ENCODE assay signal across 8 cellular contexts in the genomic region with DNA sequence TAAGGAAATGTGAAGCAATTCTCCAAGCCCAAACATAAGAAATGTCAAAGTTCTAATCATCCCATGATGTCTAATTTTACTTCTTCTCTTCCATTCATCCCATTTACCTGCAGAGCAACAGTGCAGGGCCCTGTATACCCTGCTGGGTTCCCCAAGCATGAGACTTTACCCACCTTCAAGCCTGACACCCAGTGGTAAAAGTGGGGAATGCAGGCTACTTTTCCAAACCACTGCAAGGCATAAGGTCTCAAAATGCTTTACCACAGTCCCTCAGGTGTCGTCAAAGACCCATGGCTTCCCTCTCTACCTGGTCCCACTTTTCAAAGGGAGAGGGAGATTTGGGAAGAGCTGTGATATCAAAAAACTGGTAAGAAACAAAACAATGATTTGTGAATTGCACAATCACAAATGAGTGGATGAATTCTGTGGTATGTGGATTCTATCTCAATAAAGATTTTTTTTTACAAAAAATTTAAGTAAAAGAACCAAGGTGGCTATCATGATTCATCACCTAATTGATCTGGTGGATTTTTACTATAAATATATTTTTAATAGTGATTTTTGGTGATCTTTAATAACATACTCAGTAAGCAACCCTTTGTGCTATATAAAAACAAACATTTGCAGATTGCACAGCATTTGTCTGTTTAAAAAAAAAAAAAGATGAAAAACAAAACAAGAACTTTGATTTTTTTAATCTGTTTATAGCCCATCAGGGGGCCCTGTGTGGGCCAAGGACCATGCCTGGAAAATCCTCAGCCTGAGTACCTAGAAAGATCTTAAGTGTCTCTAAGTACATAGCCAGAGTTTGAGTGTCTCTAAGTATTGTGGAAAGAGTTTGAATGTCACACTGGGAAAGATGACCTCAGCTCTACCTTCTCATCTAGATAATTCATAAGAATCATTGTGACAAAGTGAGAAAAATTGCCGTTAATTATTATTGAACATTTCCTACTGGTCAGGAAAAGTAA.
A peak's percentile ranks its signal among the peaks of the same experiment; 100 is the strongest.
DNase-seq lines count a peak whose midpoint lies in the region; ATAC-seq, FAIRE-seq and TF ChIP-seq lines count a peak whose summit lies in the region.

No MANE protein-coding gene starts in this region.

- ATAC-seq in natural killer cell treated with Interleukin-12 subunit alpha and Interleukin-12 subunit beta and Interleukin-15 and Interleukin-18, amount 100 ng/mL, for 72 hours, result no peak
- no peak for ATAC-seq in HG02981 (IDR thresholded peaks at IDR 0.05; ENCODE audit: unreplicated experiment)

- H3K27me3 ChIP-seq in endothelial cell of umbilical vein (ENCODE audit: control insufficient read depth in 2 of 2, insufficient read depth in 2 of 2, low read length in 2 of 2), result no peaks in the 10 kb centered on the region
- no peaks in the 10 kb centered on the region for H3K27me3 ChIP-seq in tibial nerve

- no peaks in the 10 kb centered on the region for H3K4me1 ChIP-seq in endothelial cell of umbilical vein (ENCODE audit: control insufficient read depth, extremely low read depth, insufficient read depth, low read length)
- H3K4me1 ChIP-seq in tibial nerve, result no peaks in the 10 kb centered on the region

- no peaks in the 10 kb centered on the region for H3K79me2 ChIP-seq in endothelial cell of umbilical vein (ENCODE audit: control insufficient read depth, insufficient read depth, low read length)

- TF ChIP-seq CTCF in endothelial cell of umbilical vein (IDR thresholded peaks at IDR 0.05; ENCODE audit: extremely low read depth in 1 of 2, insufficient read depth in 1 of 2, low read depth in 1 of 2, low read length in 2 of 2) (peak; percentile 56 to 76), tibial nerve (IDR thresholded peaks at IDR 0.05) (peak; percentile 46 to 64 (median 60))

- DNase-seq in activated gamma-delta T cell treated with Interleukin-2 at 50 U/mL for 16 hours (peak; percentile 24), activated gamma-delta T cell (lab: John Stamatoyannopoulos, UW) (no peak), NCI-H1092 (lab: John Stamatoyannopoulos, UW) (peak; percentile 71), endothelial cell of umbilical vein (ENCODE audit: low read depth, low spot score) (peak; percentile 46), tibial nerve (ENCODE audit: low spot score in 2 of 2) (peak; percentile 31 to 66)
- DNase-seq in activated CD4-positive, alpha-beta T cell treated with anti-CD3 and anti-CD28 coated beads for 1 hour, result peak; percentile 13
- peak; percentile 73 for DNase-seq in natural killer cell treated with Interleukin-12 subunit alpha and Interleukin-12 subunit beta and Interleukin-15 and Interleukin-18, amount 100 ng/mL, for 72 hours (ENCODE audit: low spot score)

- H3K9me1 ChIP-seq in endothelial cell of umbilical vein (replicated peaks; ENCODE audit: control insufficient read depth, extremely low read depth, insufficient read depth, low read length), result no peaks in the 10 kb centered on the region

- dilution Hi-C loops in endothelial cell of umbilical vein (cut with MboI; ENCODE audit: extremely low pct_ligation_motif_present, low sequenced_read_pairs), result no loop called here

- TF ChIP-seq EP300 in tibial nerve (IDR thresholded peaks at IDR 0.05), result no peak

- H4K20me1 ChIP-seq in endothelial cell of umbilical vein (replicated peaks; ENCODE audit: control insufficient read depth, extremely low read depth, insufficient read depth, low read length), result no peaks in the 10 kb centered on the region

- H3K4me3 ChIP-seq in endothelial cell of umbilical vein (replicated peaks in 1 of 3; ENCODE audit: insufficient read depth in 1 of 3, low read depth in 1 of 3, low read length in 3 of 3) (no peak overlapping the region), tibial nerve (no peak overlapping the region)

- POLR2A ChIA-PET in endothelial cell of umbilical vein (lab: Charles Lee), result no interaction called here

- H3K9ac ChIP-seq in endothelial cell of umbilical vein (replicated peaks; ENCODE audit: extremely low read depth, insufficient read depth, low read length), result no peak overlapping the region

- H3K9me3 Mint-ChIP-seq in natural killer cell treated with Interleukin-12 subunit alpha and Interleukin-12 subunit beta and Interleukin-15 and Interleukin-18, amount 100 ng/mL, for 72 hours, result no peaks in the 10 kb centered on the region

- H3K27ac Mint-ChIP-seq in natural killer cell treated with Interleukin-12 subunit alpha and Interleukin-12 subunit beta and Interleukin-15 and Interleukin-18, amount 100 ng/mL, for 72 hours, result no peak overlapping the region

- no peak for TF ChIP-seq POLR2A in endothelial cell of umbilical vein (IDR thresholded peaks at IDR 0.05; ENCODE audit: low read depth, low read length)
- no peak for TF ChIP-seq POLR2A in tibial nerve (IDR thresholded peaks at IDR 0.05)

- peak; percentile 81 for FAIRE-seq in endothelial cell of umbilical vein (lab: Jason Lieb, UNC)

- H3K36me3 Mint-ChIP-seq in natural killer cell treated with Interleukin-12 subunit alpha and Interleukin-12 subunit beta and Interleukin-15 and Interleukin-18, amount 100 ng/mL, for 72 hours, result no peaks in the 10 kb centered on the region

- no TSS peak for BruUV-seq in endothelial cell of umbilical vein (replicated peaks; lab: Mats Ljungman, UMichigan)

- H2AFZ ChIP-seq in endothelial cell of umbilical vein (ENCODE audit: low read depth, low read length), result no peak overlapping the region

- no peak overlapping the region for H3K4me3 Mint-ChIP-seq in natural killer cell treated with Interleukin-12 subunit alpha and Interleukin-12 subunit beta and Interleukin-15 and Interleukin-18, amount 100 ng/mL, for 72 hours

- no peaks in the 10 kb centered on the region for H3K9me3 ChIP-seq in endothelial cell of umbilical vein (replicated peaks; ENCODE audit: control insufficient read depth, insufficient read depth, low read length)
- peaks cover 0 to 9% (median 0%) of the 10 kb centered on the region in 4 donors for H3K9me3 ChIP-seq in tibial nerve

- peaks cover 24 to 55% of the 10 kb centered on the region in 2 donors for H3K27me3 Mint-ChIP-seq in natural killer cell treated with Interleukin-12 subunit alpha and Interleukin-12 subunit beta and Interleukin-15 and Interleukin-18, amount 100 ng/mL, for 72 hours

- H3K27ac ChIP-seq in endothelial cell of umbilical vein (ENCODE audit: insufficient read depth, low read depth, low read length) (no peak overlapping the region), tibial nerve (no peak overlapping the region)

- WGBS in tibial nerve, 2 donors, result 48 to 50% methylated on average over 2 of the region's 2 CpGs

- H3K36me3 ChIP-seq in endothelial cell of umbilical vein (ENCODE audit: control insufficient read depth in 2 of 2, extremely low read depth in 1 of 2, insufficient read depth in 2 of 2, low read length in 2 of 2), result no peaks in the 10 kb centered on the region
- no peaks in the 10 kb centered on the region for H3K36me3 ChIP-seq in tibial nerve

- no peak overlapping the region for H3K4me2 ChIP-seq in endothelial cell of umbilical vein (ENCODE audit: insufficient read depth, low read length)

- no peaks in the 10 kb centered on the region for H3K4me1 Mint-ChIP-seq in natural killer cell treated with Interleukin-12 subunit alpha and Interleukin-12 subunit beta and Interleukin-15 and Interleukin-18, amount 100 ng/mL, for 72 hours (ENCODE audit: low read depth in 2 of 2)

- CTCF ChIA-PET in endothelial cell of umbilical vein (lab: Charles Lee), result interaction anchor here (1.4 kb wide), 1 partner anchor 1049 kb away, joined by 4 read pairs; no protein-coding TSS in a partner anchor

- intact Hi-C loops in endothelial cell of umbilical vein (cut with micrococcal nuclease), result loop anchor here (1.0 kb wide), 1 partner anchor 1048 kb away; no protein-coding TSS in a partner anchor

TF ChIP-seq in endothelial cell of umbilical vein, 7 proteins besides CTCF, POLR2A, EP300 and RAD21:
- no peak for TF ChIP-seq POLR2AphosphoS5 (IDR thresholded peaks at IDR 0.05; ENCODE audit: insufficient read depth, low read depth, low read length)
TF ChIP-seq in endothelial cell of umbilical vein: peak in this region for 0.
